ENCODE assay signal across 1 cellular context in genomic region chr2:105870858-105871257, GRCh38.
TF ChIP-seq lines count a peak whose summit lies in the region.

No MANE protein-coding gene starts in this region.

TF ChIP-seq in WTC11, 78 proteins besides CTCF, POLR2A, EP300 and RAD21 (continued from another document):
- TF ChIP-seq ATF6 (CRISPR knock-in tag; IDR thresholded peaks at IDR 0.05) (no peak), ESRRA (CRISPR knock-in tag; IDR thresholded peaks at IDR 0.05; ENCODE audit: borderline replicate concordance) (no peak), ZBTB43 (CRISPR knock-in tag; IDR thresholded peaks at IDR 0.05) (no peak), ZNF263 (CRISPR knock-in tag; IDR thresholded peaks at IDR 0.05; ENCODE audit: low read depth) (no peak), ZNF121 (CRISPR knock-in tag; IDR thresholded peaks at IDR 0.05) (no peak), CBFB (CRISPR knock-in tag; IDR thresholded peaks at IDR 0.05; ENCODE audit: low read depth) (no peak), ZSCAN18 (CRISPR knock-in tag; IDR thresholded peaks at IDR 0.05) (no peak), ZNF281 (CRISPR knock-in tag; IDR thresholded peaks at IDR 0.05) (no peak), FOXK1 (CRISPR knock-in tag; IDR thresholded peaks at IDR 0.05) (no peak), ETV6 (CRISPR knock-in tag; IDR thresholded peaks at IDR 0.05) (no peak), JAZF1 (CRISPR knock-in tag; IDR thresholded peaks at IDR 0.05) (no peak), ZMAT4 (CRISPR knock-in tag; IDR thresholded peaks at IDR 0.05) (no peak), IRF1 (CRISPR knock-in tag; IDR thresholded peaks at IDR 0.05) (no peak), CDX4 (CRISPR knock-in tag; IDR thresholded peaks at IDR 0.05; ENCODE audit: borderline replicate concordance) (no peak)
TF ChIP-seq in WTC11: peak in this region for 0.
